In the genomic region with DNA sequence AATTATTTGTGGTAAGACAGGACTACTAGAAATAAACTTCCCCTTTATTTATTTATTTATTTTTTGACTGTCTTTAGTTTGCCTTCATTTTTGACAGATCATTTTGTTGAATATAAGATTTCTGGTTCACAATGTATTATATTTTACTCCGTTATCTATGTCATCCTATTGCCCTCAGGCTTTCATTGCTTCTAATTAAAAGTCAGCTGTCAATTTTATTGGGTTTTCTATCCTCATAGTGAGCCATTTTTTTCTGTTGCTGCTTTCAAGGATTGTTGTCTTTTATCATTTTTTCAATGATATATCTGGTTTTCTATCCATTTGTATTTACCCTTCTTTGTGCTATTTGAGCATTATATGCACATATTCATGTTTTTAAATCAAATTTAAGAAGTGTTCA, we compare ENCODE assay signal across 32 cellular contexts.
"Had no signal": no experiment of that assay in that cellular context is flagged by ENCODE, and none has a peak within 500 bp of the region (broad histone marks: within the 10 kb centered on the region; RNA-seq: fewer than 3 reads in every experiment).

No MANE protein-coding gene starts in this region.

- DNase-seq: activated CD4-positive, alpha-beta memory T cell treated with anti-CD3 and anti-CD28 coated beads, Interleukin-2, amount 10 ng/mL, durations not matched to agents 7 days and 5 days; activated CD4-positive, alpha-beta T cell treated with anti-CD3 and anti-CD28 coated beads for 1 hour; activated CD4-positive, alpha-beta T cell treated with anti-CD3 and anti-CD28 coated beads for 36 hours; activated CD4-positive, alpha-beta T cell treated with anti-CD3 and anti-CD28 coated beads for 48 hours; activated CD4-positive, alpha-beta T cell treated with anti-CD3 and anti-CD28 coated beads, Interleukin-2, amount 10 ng/mL, durations not matched to agents 7 days and 5 days; activated CD4-positive, alpha-beta T cell treated with anti-CD3 and anti-CD28 coated beads, Interleukin-2, amount 50 U/mL, for 48 hours; activated CD4-positive, CD25-positive, alpha-beta regulatory T cell; activated CD8-positive, alpha-beta memory T cell treated with anti-CD3 and anti-CD28 coated beads for 24 hours; activated CD8-positive, alpha-beta memory T cell treated with anti-CD3 and anti-CD28 coated beads, Interleukin-2, amount 10 ng/mL, durations not matched to agents 7 days and 5 days; activated CD8-positive, alpha-beta memory T cell treated with anti-CD3 and anti-CD28 coated beads, Interleukin-2, amount 50 U/mL, for 48 hours; activated CD8-positive, alpha-beta T cell treated with anti-CD3 and anti-CD28 coated beads, Interleukin-2, amount 10 ng/mL, durations not matched to agents 7 days and 5 days; activated effector memory CD4-positive, alpha-beta T cell treated with Interleukin-2 at 50 U/mL for 16 hours; activated gamma-delta T cell; activated naive CD4-positive, alpha-beta T cell treated with anti-CD3 and anti-CD28 coated beads, Interleukin-2, amount 10 ng/mL, durations not matched to agents 7 days and 5 days; activated naive CD4-positive, alpha-beta T cell treated with Interleukin-2 at 50 U/mL for 16 hours; activated naive CD8-positive, alpha-beta T cell treated with anti-CD3 and anti-CD28 coated beads, Interleukin-2, amount 10 ng/mL, durations not matched to agents 7 days and 5 days; activated naive CD8-positive, alpha-beta T cell treated with anti-CD3 and anti-CD28 coated beads, Interleukin-2, amount 50 U/mL, for 24 hours; activated T-cell treated with anti-CD3 and anti-CD28 coated beads, Interleukin-2, amount 50 U/mL, for 24 hours; activated T-cell treated with anti-CD3 and anti-CD28 coated beads, Interleukin-2, amount 50 U/mL, for 48 hours; amygdala; anterior cingulate cortex; caudate nucleus; cerebellar nuclear complex; T-helper 2 cell; T-helper 9 cell had no signal

- H3K36me3 Mint-ChIP-seq: activated CD8-positive, alpha-beta memory T cell treated with anti-CD3 and anti-CD28 coated beads, Interleukin-2, amount 10 ng/mL, durations not matched to agents 7 days and 5 days; activated naive CD4-positive, alpha-beta T cell treated with anti-CD3 and anti-CD28 coated beads, Interleukin-2, amount 10 ng/mL, durations not matched to agents 7 days and 5 days; activated naive CD4-positive, alpha-beta T cell treated with anti-CD3 and anti-CD28 coated beads, Interleukin-2, amount 50 U/mL, for 24 hours; activated naive CD8-positive, alpha-beta T cell; activated naive CD8-positive, alpha-beta T cell treated with anti-CD3 and anti-CD28 coated beads, Interleukin-2, amount 10 ng/mL, durations not matched to agents 7 days and 5 days had no signal

- H3K27ac Mint-ChIP-seq: activated CD4-positive, alpha-beta memory T cell treated with anti-CD3 and anti-CD28 coated beads, Interleukin-2, amount 10 ng/mL, durations not matched to agents 7 days and 5 days; activated CD4-positive, alpha-beta T cell treated with anti-CD3 and anti-CD28 coated beads for 36 hours; activated CD4-positive, alpha-beta T cell treated with anti-CD3 and anti-CD28 coated beads, Interleukin-2, amount 10 ng/mL, durations not matched to agents 7 days and 5 days; activated CD8-positive, alpha-beta memory T cell treated with anti-CD3 and anti-CD28 coated beads, Interleukin-2, amount 10 ng/mL, durations not matched to agents 7 days and 5 days; activated CD8-positive, alpha-beta T cell treated with anti-CD3 and anti-CD28 coated beads, Interleukin-2, amount 10 ng/mL, durations not matched to agents 7 days and 5 days; activated naive CD4-positive, alpha-beta T cell treated with anti-CD3 and anti-CD28 coated beads, Interleukin-2, amount 10 ng/mL, durations not matched to agents 7 days and 5 days; activated naive CD4-positive, alpha-beta T cell treated with anti-CD3 and anti-CD28 coated beads, Interleukin-2, amount 50 U/mL, for 24 hours; activated naive CD8-positive, alpha-beta T cell; activated naive CD8-positive, alpha-beta T cell treated with anti-CD3 and anti-CD28 coated beads, Interleukin-2, amount 10 ng/mL, durations not matched to agents 7 days and 5 days; activated naive CD8-positive, alpha-beta T cell treated with anti-CD3 and anti-CD28 coated beads, Interleukin-2, amount 50 U/mL, for 24 hours; activated T-cell treated with anti-CD3 and anti-CD28 coated beads, Interleukin-2, amount 50 U/mL, for 24 hours; activated T-helper 2 cell treated with anti-CD3 and anti-CD28 coated beads, Interferon-gamma antibody, Interleukin-2, Interleukin-4, amounts not matched to agents 10 μg/mL and 5 μg/mL and 100 μg/mL, durations not matched to agents 14 hours and 24 hours and 36 hours; brain; T-helper 2 cell treated with Interferon-gamma antibody and Interleukin-4, amounts not matched to agents 5 μg/mL and 100 μg/mL, for 36 hours had no signal

- H3K27me3 Mint-ChIP-seq: activated CD4-positive, alpha-beta memory T cell treated with anti-CD3 and anti-CD28 coated beads, Interleukin-2, amount 10 ng/mL, durations not matched to agents 7 days and 5 days; activated CD4-positive, alpha-beta T cell treated with anti-CD3 and anti-CD28 coated beads for 36 hours; activated CD4-positive, alpha-beta T cell treated with anti-CD3 and anti-CD28 coated beads, Interleukin-2, amount 10 ng/mL, durations not matched to agents 7 days and 5 days; activated CD8-positive, alpha-beta memory T cell treated with anti-CD3 and anti-CD28 coated beads, Interleukin-2, amount 10 ng/mL, durations not matched to agents 7 days and 5 days; activated naive CD4-positive, alpha-beta T cell treated with anti-CD3 and anti-CD28 coated beads, Interleukin-2, amount 10 ng/mL, durations not matched to agents 7 days and 5 days; activated naive CD4-positive, alpha-beta T cell treated with anti-CD3 and anti-CD28 coated beads, Interleukin-2, amount 50 U/mL, for 24 hours; activated naive CD8-positive, alpha-beta T cell; activated naive CD8-positive, alpha-beta T cell treated with anti-CD3 and anti-CD28 coated beads, Interleukin-2, amount 10 ng/mL, durations not matched to agents 7 days and 5 days; activated naive CD8-positive, alpha-beta T cell treated with anti-CD3 and anti-CD28 coated beads, Interleukin-2, amount 50 U/mL, for 24 hours; activated T-cell treated with anti-CD3 and anti-CD28 coated beads, Interleukin-2, amount 50 U/mL, for 24 hours; brain; central memory CD8-positive, alpha-beta T cell had no signal

- H3K4me3 Mint-ChIP-seq: activated CD4-positive, alpha-beta memory T cell treated with anti-CD3 and anti-CD28 coated beads, Interleukin-2, amount 10 ng/mL, durations not matched to agents 7 days and 5 days; activated CD4-positive, alpha-beta T cell treated with anti-CD3 and anti-CD28 coated beads for 36 hours; activated CD4-positive, alpha-beta T cell treated with anti-CD3 and anti-CD28 coated beads, Interleukin-2, amount 10 ng/mL, durations not matched to agents 7 days and 5 days; activated CD8-positive, alpha-beta memory T cell treated with anti-CD3 and anti-CD28 coated beads, Interleukin-2, amount 10 ng/mL, durations not matched to agents 7 days and 5 days; activated CD8-positive, alpha-beta T cell treated with anti-CD3 and anti-CD28 coated beads, Interleukin-2, amount 10 ng/mL, durations not matched to agents 7 days and 5 days; activated naive CD4-positive, alpha-beta T cell treated with anti-CD3 and anti-CD28 coated beads, Interleukin-2, amount 10 ng/mL, durations not matched to agents 7 days and 5 days; activated naive CD4-positive, alpha-beta T cell treated with anti-CD3 and anti-CD28 coated beads, Interleukin-2, amount 50 U/mL, for 24 hours; activated naive CD8-positive, alpha-beta T cell; activated naive CD8-positive, alpha-beta T cell treated with anti-CD3 and anti-CD28 coated beads, Interleukin-2, amount 10 ng/mL, durations not matched to agents 7 days and 5 days; activated naive CD8-positive, alpha-beta T cell treated with anti-CD3 and anti-CD28 coated beads, Interleukin-2, amount 50 U/mL, for 24 hours; activated T-cell treated with anti-CD3 and anti-CD28 coated beads, Interleukin-2, amount 50 U/mL, for 24 hours; brain; central memory CD8-positive, alpha-beta T cell; T-helper 2 cell treated with Interferon-gamma antibody and Interleukin-4, amounts not matched to agents 5 μg/mL and 100 μg/mL, for 36 hours had no signal

- ATAC-seq: activated CD4-positive, alpha-beta T cell treated with anti-CD3 and anti-CD28 coated beads for 36 hours; activated CD4-positive, CD25-positive, alpha-beta regulatory T cell treated with anti-CD3 and anti-CD28 coated beads, Interleukin-2, amount 50 U/mL, for 24 hours; activated CD8-positive, alpha-beta memory T cell treated with anti-CD3 and anti-CD28 coated beads, Interleukin-2, amount 10 ng/mL, durations not matched to agents 7 days and 5 days; activated CD8-positive, alpha-beta T cell treated with anti-CD3 and anti-CD28 coated beads, Interleukin-2, amount 10 ng/mL, durations not matched to agents 7 days and 5 days; activated naive CD8-positive, alpha-beta T cell treated with anti-CD3 and anti-CD28 coated beads, Interleukin-2, amount 50 U/mL, for 24 hours had no signal

- H3K4me1 Mint-ChIP-seq: activated CD4-positive, alpha-beta memory T cell treated with anti-CD3 and anti-CD28 coated beads, Interleukin-2, amount 10 ng/mL, durations not matched to agents 7 days and 5 days; activated CD4-positive, alpha-beta T cell treated with anti-CD3 and anti-CD28 coated beads for 36 hours; activated CD4-positive, alpha-beta T cell treated with anti-CD3 and anti-CD28 coated beads, Interleukin-2, amount 10 ng/mL, durations not matched to agents 7 days and 5 days; activated CD8-positive, alpha-beta memory T cell treated with anti-CD3 and anti-CD28 coated beads, Interleukin-2, amount 10 ng/mL, durations not matched to agents 7 days and 5 days; activated naive CD4-positive, alpha-beta T cell treated with anti-CD3 and anti-CD28 coated beads, Interleukin-2, amount 10 ng/mL, durations not matched to agents 7 days and 5 days; activated naive CD4-positive, alpha-beta T cell treated with anti-CD3 and anti-CD28 coated beads, Interleukin-2, amount 50 U/mL, for 24 hours; activated naive CD8-positive, alpha-beta T cell treated with anti-CD3 and anti-CD28 coated beads, Interleukin-2, amount 10 ng/mL, durations not matched to agents 7 days and 5 days; activated naive CD8-positive, alpha-beta T cell treated with anti-CD3 and anti-CD28 coated beads, Interleukin-2, amount 50 U/mL, for 24 hours; brain; central memory CD8-positive, alpha-beta T cell had no signal
